19 cellular contexts compared by ENCODE assay signal in the genomic region with DNA sequence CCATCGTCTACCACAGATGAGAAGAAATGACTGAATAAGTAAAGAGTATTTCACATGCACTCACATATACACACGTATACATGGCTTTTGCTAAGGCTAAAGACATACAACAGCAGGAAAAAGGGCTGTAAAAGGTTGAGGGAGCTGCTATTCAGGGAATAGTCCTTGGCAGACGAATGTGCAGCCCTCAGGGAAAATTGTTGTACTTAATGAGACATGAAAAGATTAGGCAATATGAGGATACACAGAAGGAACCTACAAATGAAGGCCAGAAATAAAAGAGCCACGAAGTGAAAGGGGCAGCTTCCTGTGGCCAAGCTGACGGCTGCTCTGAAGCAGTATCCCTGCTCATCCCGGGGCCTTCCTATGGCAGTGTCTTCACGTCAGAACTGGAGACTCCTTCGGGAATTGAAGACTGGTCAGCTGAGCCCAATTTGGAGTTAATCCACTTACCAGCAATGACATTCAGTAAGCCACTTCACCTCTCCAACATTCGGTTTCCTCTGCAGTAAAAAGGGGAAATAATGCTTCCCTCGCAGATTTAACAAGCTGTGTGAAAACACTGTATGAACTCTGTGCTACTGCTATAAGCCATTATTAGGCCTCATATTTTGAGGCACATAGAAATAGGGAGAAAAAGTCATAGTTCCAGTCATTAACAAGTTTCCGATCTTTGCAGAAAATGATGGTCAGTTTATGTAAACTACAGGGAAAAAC.
DNase-seq lines count a peak whose midpoint lies in the region; ATAC-seq and TF ChIP-seq lines count a peak whose summit lies in the region.
"Had no signal": no experiment of that assay in that cellular context is flagged by ENCODE, and none has a peak within 500 bp of the region (broad histone marks: within the 10 kb centered on the region; RNA-seq: fewer than 3 reads in every experiment).

No MANE protein-coding gene starts in this region.

- H3K27ac Mint-ChIP-seq in MCF 10A (ENCODE audit: low read depth, unreplicated experiment) (no peak overlapping the region), chondrocyte (ENCODE audit: unreplicated experiment) (peak overlapping the region; percentile 65)
- peak overlapping the region; percentile 26 for H3K27ac Mint-ChIP-seq in stimulated activated naive B cell treated with anti-CD40 and anti-IgM and Interleukin-4, amounts not matched to agents 10 μg/mL and 1 μg/mL and 100 μg/mL, for 72 hours
- H3K27ac Mint-ChIP-seq in activated T-cell treated with anti-CD3 and anti-CD28 coated beads, Interleukin-2, amount 50 U/mL, for 24 hours = no peak overlapping the region
- H3K27ac Mint-ChIP-seq: activated CD8-positive, alpha-beta memory T cell treated with anti-CD3 and anti-CD28 coated beads, Interleukin-2, amount 10 ng/mL, durations not matched to agents 7 days and 5 days; GM23338; naive thymus-derived CD4-positive, alpha-beta T cell; T-helper 1 cell treated with Interleukin-12 subunit alpha and Interleukin-12 subunit beta and Interleukin-4 antibody, amounts not matched to agents 30 μg/mL and 1 μg/mL, for 36 hours had no signal

- no peak overlapping the region for H3K4me3 Mint-ChIP-seq in MCF 10A (ENCODE audit: unreplicated experiment)
- no peak overlapping the region for H3K4me3 Mint-ChIP-seq in chondrocyte (ENCODE audit: unreplicated experiment)
- peak overlapping the region in 1 of 2 donors; percentile 10 for H3K4me3 Mint-ChIP-seq in stimulated activated naive B cell treated with anti-CD40 and anti-IgM and Interleukin-4, amounts not matched to agents 10 μg/mL and 1 μg/mL and 100 μg/mL, for 72 hours
- no peak overlapping the region for H3K4me3 Mint-ChIP-seq in activated T-cell treated with anti-CD3 and anti-CD28 coated beads, Interleukin-2, amount 50 U/mL, for 24 hours
- H3K4me3 Mint-ChIP-seq: activated CD8-positive, alpha-beta memory T cell treated with anti-CD3 and anti-CD28 coated beads, Interleukin-2, amount 10 ng/mL, durations not matched to agents 7 days and 5 days; GM23338; naive thymus-derived CD4-positive, alpha-beta T cell; T-helper 1 cell treated with Interleukin-12 subunit alpha and Interleukin-12 subunit beta and Interleukin-4 antibody, amounts not matched to agents 30 μg/mL and 1 μg/mL, for 36 hours had no signal

- WGBS in mammary epithelial cell (ENCODE audit: low coverage, missing lambda C conversion rate) = 87% methylated on average over 9 of the region's 11 CpGs

- H3K27me3 Mint-ChIP-seq in MCF 10A (ENCODE audit: insufficient read depth, unreplicated experiment) (no peaks in the 10 kb centered on the region), chondrocyte (ENCODE audit: low read depth) (no peaks in the 10 kb centered on the region)
- no peaks in the 10 kb centered on the region for H3K27me3 Mint-ChIP-seq in stimulated activated naive B cell treated with anti-CD40 and anti-IgM and Interleukin-4, amounts not matched to agents 10 μg/mL and 1 μg/mL and 100 μg/mL, for 72 hours
- H3K27me3 Mint-ChIP-seq in activated T-cell treated with anti-CD3 and anti-CD28 coated beads, Interleukin-2, amount 50 U/mL, for 24 hours = no peaks in the 10 kb centered on the region
- H3K27me3 Mint-ChIP-seq: activated CD8-positive, alpha-beta memory T cell treated with anti-CD3 and anti-CD28 coated beads, Interleukin-2, amount 10 ng/mL, durations not matched to agents 7 days and 5 days; naive thymus-derived CD4-positive, alpha-beta T cell had no signal

- intact Hi-C loops in MCF 10A (cut with micrococcal nuclease) (no loop called here), mammary epithelial cell (cut with micrococcal nuclease) (no loop called here), colonic mucosa (cut with DNase I) (no loop called here)

- no peaks in the 10 kb centered on the region for H3K4me1 ChIP-seq in mammary epithelial cell (ENCODE audit: insufficient read depth, low read length)
- H3K4me1 ChIP-seq in colonic mucosa = no peaks in the 10 kb centered on the region
- H3K4me1 ChIP-seq: lower lobe of right lung, Peyer's patch, vagina had no signal

- DNase-seq in MCF 10A (ENCODE audit: unreplicated experiment) (peak; percentile 6), mammary epithelial cell (no peak), NCI-H69 (lab: John Stamatoyannopoulos, UW) (peak; percentile 55), chondrocyte (ENCODE audit: low spot score) (no peak), colonic mucosa (no peak)
- no peak for DNase-seq in stimulated activated naive B cell treated with anti-CD40 and anti-IgM and Interleukin-4, amounts not matched to agents 10 μg/mL and 1 μg/mL and 100 μg/mL, for 72 hours
- DNase-seq in activated T-cell treated with anti-CD3 and anti-CD28 coated beads, Interleukin-2, amount 50 U/mL, for 24 hours = no peak
- DNase-seq: activated CD8-positive, alpha-beta memory T cell treated with anti-CD3 and anti-CD28 coated beads, Interleukin-2, amount 10 ng/mL, durations not matched to agents 7 days and 5 days; activated effector memory CD4-positive, alpha-beta T cell treated with anti-CD3 and anti-CD28 coated beads, Interleukin-2, amount 50 U/mL, for 16 hours; erythroblast; lower lobe of right lung; naive thymus-derived CD4-positive, alpha-beta T cell; Peyer's patch; stimulated activated CD4-positive, alpha-beta T cell treated with anti-CD3 and anti-CD28 coated beads, Interleukin-15, amount 100 ng/mL, for 24 hours had no signal

- CTCF ChIA-PET in MCF 10A (lab: Yijun Ruan, JAX) (interaction anchor here (0.7 to 1.3 kb wide), 3 partner anchors 45 to 336 kb away, joined by 3 to 4 read pairs (median 3); no protein-coding TSS in a partner anchor), mammary epithelial cell (lab: Charles Lee; ENCODE audit: low non-redundant PET) (no interaction called here)

- H3K4me1 Mint-ChIP-seq in MCF 10A (ENCODE audit: insufficient read depth, unreplicated experiment) = no peaks in the 10 kb centered on the region
- peaks cover 70% of the 10 kb centered on the region for H3K4me1 Mint-ChIP-seq in chondrocyte (ENCODE audit: low read depth)
- H3K4me1 Mint-ChIP-seq in stimulated activated naive B cell treated with anti-CD40 and anti-IgM and Interleukin-4, amounts not matched to agents 10 μg/mL and 1 μg/mL and 100 μg/mL, for 72 hours = peaks cover 23 to 30% of the 10 kb centered on the region in 2 donors
- peaks cover 2% of the 10 kb centered on the region for H3K4me1 Mint-ChIP-seq in activated T-cell treated with anti-CD3 and anti-CD28 coated beads, Interleukin-2, amount 50 U/mL, for 24 hours (ENCODE audit: low read depth)
- H3K4me1 Mint-ChIP-seq: activated CD8-positive, alpha-beta memory T cell treated with anti-CD3 and anti-CD28 coated beads, Interleukin-2, amount 10 ng/mL, durations not matched to agents 7 days and 5 days; GM23338 had no signal

- peak in 1 of 2 donors; percentile 55 for ATAC-seq in stimulated activated naive B cell treated with anti-CD40 and anti-IgM and Interleukin-4, amounts not matched to agents 10 μg/mL and 1 μg/mL and 100 μg/mL, for 72 hours (replicated peaks)
- ATAC-seq in GM21717 (IDR thresholded peaks at IDR 0.05; ENCODE audit: unreplicated experiment) = no peak
- ATAC-seq: activated CD4-positive, CD25-positive, alpha-beta regulatory T cell treated with anti-CD3 and anti-CD28 coated beads, Interleukin-2, amount 50 U/mL, for 24 hours; activated CD8-positive, alpha-beta memory T cell treated with anti-CD3 and anti-CD28 coated beads, Interleukin-2, amount 10 ng/mL, durations not matched to agents 7 days and 5 days; GM23338; lower lobe of right lung; naive thymus-derived CD4-positive, alpha-beta T cell had no signal

- H3K27me3 ChIP-seq in mammary epithelial cell (ENCODE audit: insufficient read depth, low read length) (no peaks in the 10 kb centered on the region), colonic mucosa (no peaks in the 10 kb centered on the region)
- H3K27me3 ChIP-seq: Peyer's patch, vagina had no signal

- H3K4me3 ChIP-seq in mammary epithelial cell (replicated peaks in 1 of 3; ENCODE audit: insufficient read depth in 1 of 3, low read depth in 2 of 3, low read length in 3 of 3) (no peak overlapping the region), colonic mucosa (no peak overlapping the region)
- H3K4me3 ChIP-seq: GM23338, lower lobe of right lung, Peyer's patch, vagina had no signal

- H3K36me3 Mint-ChIP-seq in MCF 10A (ENCODE audit: insufficient read depth, unreplicated experiment) (peaks cover 4% of the 10 kb centered on the region), chondrocyte (ENCODE audit: low read depth) (peaks cover 11% of the 10 kb centered on the region)
- peaks cover 7 to 25% of the 10 kb centered on the region in 2 donors for H3K36me3 Mint-ChIP-seq in stimulated activated naive B cell treated with anti-CD40 and anti-IgM and Interleukin-4, amounts not matched to agents 10 μg/mL and 1 μg/mL and 100 μg/mL, for 72 hours
- H3K36me3 Mint-ChIP-seq in activated T-cell treated with anti-CD3 and anti-CD28 coated beads, Interleukin-2, amount 50 U/mL, for 24 hours (ENCODE audit: low read depth) = peaks cover 45% of the 10 kb centered on the region
- H3K36me3 Mint-ChIP-seq: activated CD8-positive, alpha-beta memory T cell treated with anti-CD3 and anti-CD28 coated beads, Interleukin-2, amount 10 ng/mL, durations not matched to agents 7 days and 5 days had no signal

- BruUV-seq in MCF 10A (replicated peaks; lab: Mats Ljungman, UMichigan) (no TSS peak), mammary epithelial cell (replicated peaks; lab: Mats Ljungman, UMichigan) (no TSS peak)

- no peaks in the 10 kb centered on the region for H3K36me3 ChIP-seq in mammary epithelial cell (ENCODE audit: insufficient read depth, low read length)
- H3K36me3 ChIP-seq in colonic mucosa = no peaks in the 10 kb centered on the region
- H3K36me3 ChIP-seq: lower lobe of right lung, vagina had no signal

- in situ Hi-C loops in mammary epithelial cell (cut with MboI; ENCODE audit: low sequenced_read_pairs in 2 of 2) = no loop called here

- H3K27ac ChIP-seq in mammary epithelial cell (ENCODE audit: insufficient read depth, low read depth, low read length) (no peak overlapping the region), colonic mucosa (no peak overlapping the region)
- H3K27ac ChIP-seq: lower lobe of right lung, Peyer's patch, vagina had no signal

- TF ChIP-seq CTCF in MCF 10A (IDR thresholded peaks at IDR 0.05; ENCODE audit: unreplicated experiment) = no peak
- TF ChIP-seq CTCF in mammary epithelial cell (conservative IDR thresholded peaks at IDR 0.05 in 1 of 2, IDR thresholded peaks at IDR 0.05 in 1 of 2; ENCODE audit: extremely low read depth in 1 of 2, insufficient read depth in 1 of 2, low read depth in 1 of 2, low read length in 2 of 2) = no peak
- no peak for TF ChIP-seq CTCF in chondrocyte (IDR thresholded peaks at IDR 0.05)
- no peak for TF ChIP-seq CTCF in colonic mucosa (IDR thresholded peaks at IDR 0.05)

- POLR2A ChIA-PET in MCF 10A (lab: Yijun Ruan, JAX) = no interaction called here

- H2AFZ ChIP-seq in mammary epithelial cell (ENCODE audit: low read depth, low read length) = no peak overlapping the region
- H2AFZ ChIP-seq: GM23338 had no signal

- H4K20me1 ChIP-seq in mammary epithelial cell (ENCODE audit: insufficient read depth, low read length) = no peaks in the 10 kb centered on the region

- H3K79me2 ChIP-seq in mammary epithelial cell (ENCODE audit: insufficient read depth, low read length) = no peaks in the 10 kb centered on the region

- dilution Hi-C loops in mammary epithelial cell (cut with HindIII; ENCODE audit: low sequenced_read_pairs) = no loop called here

- no peaks in the 10 kb centered on the region for H3K9me3 ChIP-seq in mammary epithelial cell (replicated peaks; ENCODE audit: insufficient read depth, low read length)
- H3K9me3 ChIP-seq in colonic mucosa = no peaks in the 10 kb centered on the region
- H3K9me3 ChIP-seq: lower lobe of right lung, Peyer's patch, vagina had no signal

- H3K9ac ChIP-seq in mammary epithelial cell (ENCODE audit: insufficient read depth, low read length) = no peak overlapping the region
- H3K9ac ChIP-seq in colonic mucosa (ENCODE audit: low read depth in 2 of 2, low read length in 2 of 2) = no peak overlapping the region

- no peaks in the 10 kb centered on the region for H3K9me3 Mint-ChIP-seq in MCF 10A (ENCODE audit: unreplicated experiment)
- H3K9me3 Mint-ChIP-seq in chondrocyte (ENCODE audit: low read depth) = no peaks in the 10 kb centered on the region
- no peaks in the 10 kb centered on the region for H3K9me3 Mint-ChIP-seq in stimulated activated naive B cell treated with anti-CD40 and anti-IgM and Interleukin-4, amounts not matched to agents 10 μg/mL and 1 μg/mL and 100 μg/mL, for 72 hours
- no peaks in the 10 kb centered on the region for H3K9me3 Mint-ChIP-seq in activated T-cell treated with anti-CD3 and anti-CD28 coated beads, Interleukin-2, amount 50 U/mL, for 24 hours
- H3K9me3 Mint-ChIP-seq: GM23338; naive thymus-derived CD4-positive, alpha-beta T cell; T-helper 1 cell treated with Interleukin-12 subunit alpha and Interleukin-12 subunit beta and Interleukin-4 antibody, amounts not matched to agents 30 μg/mL and 1 μg/mL, for 36 hours had no signal

- no peak overlapping the region for H3K4me2 ChIP-seq in mammary epithelial cell (ENCODE audit: insufficient read depth, low read depth, low read length)
- H3K4me2 ChIP-seq: GM23338 had no signal

Comparison
In these comparisons a context has a peak if more than half of its experiments do, and no peak if none do; other contexts are left out.
1. DNase-seq: peak in MCF 10A (single experiment) and NCI-H69 (single experiment); none in mammary epithelial cell (single experiment), chondrocyte (single experiment), stimulated activated naive B cell treated with anti-CD40 and anti-IgM and Interleukin-4, amounts not matched to agents 10 μg/mL and 1 μg/mL and 100 μg/mL, for 72 hours (single experiment), colonic mucosa (single experiment) and activated T-cell treated with anti-CD3 and anti-CD28 coated beads, Interleukin-2, amount 50 U/mL, for 24 hours (single experiment).
2. H3K27ac Mint-ChIP-seq: peak in chondrocyte (single experiment) and stimulated activated naive B cell treated with anti-CD40 and anti-IgM and Interleukin-4, amounts not matched to agents 10 μg/mL and 1 μg/mL and 100 μg/mL, for 72 hours (single experiment); none in MCF 10A (single experiment) and activated T-cell treated with anti-CD3 and anti-CD28 coated beads, Interleukin-2, amount 50 U/mL, for 24 hours (single experiment).